Comparison of ENCODE assay signal across 13 cellular contexts in the genomic region with DNA sequence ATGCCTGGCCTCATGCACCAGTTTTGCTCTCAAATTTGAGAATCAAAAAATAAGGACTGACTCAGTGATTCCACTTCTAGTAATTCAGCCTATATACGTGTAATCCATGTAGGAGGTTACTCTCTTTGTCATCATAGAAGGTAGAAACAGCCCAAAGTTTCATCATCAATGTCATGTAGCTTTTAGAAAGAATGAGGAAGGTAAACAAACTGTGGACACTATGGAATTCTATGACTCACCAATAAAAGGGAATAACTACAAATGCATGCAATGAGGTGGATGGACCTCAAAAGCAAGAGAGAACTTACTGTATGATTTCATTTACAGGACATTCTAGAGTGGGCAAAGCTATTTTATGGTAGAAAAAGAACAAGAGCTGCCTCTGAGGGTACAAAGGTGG.
DNase-seq lines count a peak whose midpoint lies in the region; ATAC-seq and TF ChIP-seq lines count a peak whose summit lies in the region.
"Had no signal": no experiment of that assay in that cellular context is flagged by ENCODE, and none has a peak within 500 bp of the region (broad histone marks: within the 10 kb centered on the region; RNA-seq: fewer than 3 reads in every experiment).

No MANE protein-coding gene starts in this region.

- peaks cover 22% of the 10 kb centered on the region for H3K4me1 ChIP-seq in RWPE2 (ENCODE audit: insufficient read depth, poor library complexity, severe bottlenecking)

- peak overlapping the region; percentile 49 for H3K27ac Mint-ChIP-seq in osteocyte (ENCODE audit: unreplicated experiment)
- H3K27ac Mint-ChIP-seq: memory B cell had no signal

- no peaks in the 10 kb centered on the region for H3K36me3 ChIP-seq in RWPE2 (ENCODE audit: low read depth)
- H3K36me3 ChIP-seq: right lobe of liver had no signal

- peak; percentile 72 for DNase-seq in H4 (ENCODE audit: low spot score)
- DNase-seq in RWPE2 (ENCODE audit: low spot score) = no peak
- peak; percentile 74 for DNase-seq in fibroblast of gingiva (ENCODE audit: low read depth)
- no peak for DNase-seq in osteocyte (ENCODE audit: extremely low spot score, unreplicated experiment)
- DNase-seq in activated T-cell treated with anti-CD3 and anti-CD28 coated beads, Interleukin-2, amount 50 U/mL, for 4 hours = no peak
- DNase-seq in superior temporal gyrus (ENCODE audit: extremely low spot score) = no peak
- DNase-seq in stimulated activated CD4-positive, alpha-beta T cell treated with anti-CD3 and anti-CD28 coated beads, Interleukin-4, amount 100 ng/mL, for 24 hours = no peak
- no peak for DNase-seq in NAMALWA (ENCODE audit: low spot score)
- DNase-seq: activated CD8-positive, alpha-beta memory T cell treated with anti-CD3 and anti-CD28 coated beads, Interleukin-2, amount 50 U/mL, for 4 hours; aorta; NCI-H1930; right lobe of liver had no signal

- H3K36me3 Mint-ChIP-seq in osteocyte (ENCODE audit: unreplicated experiment) = no peaks in the 10 kb centered on the region
- no peaks in the 10 kb centered on the region for H3K36me3 Mint-ChIP-seq in activated T-cell treated with anti-CD3 and anti-CD28 coated beads, Interleukin-2, amount 50 U/mL, for 4 hours (ENCODE audit: insufficient read depth)
- H3K36me3 Mint-ChIP-seq: memory B cell had no signal

- H3K9me3 Mint-ChIP-seq in osteocyte (ENCODE audit: unreplicated experiment) = no peaks in the 10 kb centered on the region
- H3K9me3 Mint-ChIP-seq in activated T-cell treated with anti-CD3 and anti-CD28 coated beads, Interleukin-2, amount 50 U/mL, for 4 hours = no peaks in the 10 kb centered on the region
- H3K9me3 Mint-ChIP-seq: memory B cell had no signal

- no peak overlapping the region for H3K4me3 ChIP-seq in RWPE2 (ENCODE audit: severe bottlenecking)
- H3K4me3 ChIP-seq: right lobe of liver had no signal

- peak overlapping the region; percentile 66 for H3K27ac ChIP-seq in RWPE2 (ENCODE audit: poor library complexity, severe bottlenecking)
- H3K27ac ChIP-seq: right lobe of liver had no signal

- ATAC-seq in RWPE2 (ENCODE audit: low read depth) = peak; percentile 94
- ATAC-seq in activated T-cell treated with anti-CD3 and anti-CD28 coated beads, Interleukin-2, amount 50 U/mL, for 4 hours = no peak

- no peak overlapping the region for H3K4me3 Mint-ChIP-seq in osteocyte (ENCODE audit: unreplicated experiment)
- H3K4me3 Mint-ChIP-seq in activated T-cell treated with anti-CD3 and anti-CD28 coated beads, Interleukin-2, amount 50 U/mL, for 4 hours = no peak overlapping the region
- H3K4me3 Mint-ChIP-seq: memory B cell had no signal

- H3K27me3 ChIP-seq in RWPE2 (ENCODE audit: insufficient read depth, poor library complexity, severe bottlenecking) = no peaks in the 10 kb centered on the region
- H3K27me3 ChIP-seq: right lobe of liver had no signal

- TF ChIP-seq CTCF in RWPE2 (IDR thresholded peaks at IDR 0.05; ENCODE audit: poor library complexity, severe bottlenecking) = no peak
- no peak for TF ChIP-seq CTCF in osteocyte (IDR thresholded peaks at IDR 0.05)

- H3K4me1 Mint-ChIP-seq in osteocyte (ENCODE audit: unreplicated experiment) = peaks cover 48% of the 10 kb centered on the region
- no peaks in the 10 kb centered on the region for H3K4me1 Mint-ChIP-seq in activated T-cell treated with anti-CD3 and anti-CD28 coated beads, Interleukin-2, amount 50 U/mL, for 4 hours (ENCODE audit: low read depth)
- H3K4me1 Mint-ChIP-seq: memory B cell had no signal

- H3K9me3 ChIP-seq in RWPE2 (ENCODE audit: severe bottlenecking) = no peaks in the 10 kb centered on the region
- H3K9me3 ChIP-seq: right lobe of liver had no signal

- no peaks in the 10 kb centered on the region for H3K27me3 Mint-ChIP-seq in osteocyte (ENCODE audit: unreplicated experiment)
- H3K27me3 Mint-ChIP-seq in activated T-cell treated with anti-CD3 and anti-CD28 coated beads, Interleukin-2, amount 50 U/mL, for 4 hours (ENCODE audit: low read depth) = peaks cover 6% of the 10 kb centered on the region

Comparison
In these comparisons a context has a peak if more than half of its experiments do, and no peak if none do; other contexts are left out.
1. DNase-seq: peak in H4 (single experiment) and fibroblast of gingiva (single experiment); none in RWPE2 (single experiment), osteocyte (single experiment), activated T-cell treated with anti-CD3 and anti-CD28 coated beads, Interleukin-2, amount 50 U/mL, for 4 hours (single experiment), superior temporal gyrus (single experiment), stimulated activated CD4-positive, alpha-beta T cell treated with anti-CD3 and anti-CD28 coated beads, Interleukin-4, amount 100 ng/mL, for 24 hours (single experiment) and NAMALWA (single experiment).